Comparison of ENCODE assay signal across 20 cellular contexts in the genomic region with DNA sequence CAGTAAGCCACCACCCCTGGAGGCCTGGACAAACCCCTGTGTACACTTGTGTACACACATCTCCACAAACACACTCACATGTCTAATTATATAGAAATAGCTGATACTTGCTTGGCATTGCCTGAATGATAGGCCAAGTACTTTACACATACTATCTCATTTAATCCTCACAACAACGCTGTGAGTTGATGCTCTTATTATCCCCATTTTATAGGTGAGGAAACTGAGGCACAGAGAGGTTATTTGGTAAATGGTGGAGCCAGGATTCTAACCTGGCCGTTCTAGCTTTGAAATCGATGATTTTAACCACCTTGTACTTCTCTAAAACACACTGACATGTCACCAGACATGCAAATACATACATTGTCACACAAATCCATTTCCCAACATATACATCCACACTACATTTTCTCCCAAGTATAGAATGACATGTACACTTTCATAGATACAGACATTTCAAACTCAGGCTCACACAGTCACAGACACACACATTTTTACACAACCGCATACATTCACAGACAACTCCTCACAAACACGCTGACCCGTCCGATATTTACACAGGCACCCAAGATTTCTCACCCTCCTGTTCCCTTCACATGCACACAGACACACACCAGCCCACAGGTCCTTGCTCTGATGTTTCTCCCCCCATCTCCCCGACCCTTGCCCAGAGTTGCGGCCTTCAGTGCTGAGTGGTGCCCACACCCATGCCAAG. TPM values are rescaled to one million over a fixed set of nuclear protein-coding genes. Genes with fewer than 3 reads are reported as not detected.
DNase-seq lines count a peak whose midpoint lies in the region; ATAC-seq and TF ChIP-seq lines count a peak whose summit lies in the region.
"Had no signal": no experiment of that assay in that cellular context is flagged by ENCODE, and none has a peak within 500 bp of the region (broad histone marks: within the 10 kb centered on the region; RNA-seq: fewer than 3 reads in every experiment).

No MANE protein-coding gene starts in this region.

- H3K9me3 ChIP-seq in adrenal gland (replicated peaks in 1 of 3) = no peaks in the 10 kb centered on the region
- H3K9me3 ChIP-seq: A549, heart right ventricle, Peyer's patch, psoas muscle had no signal

- H3K27ac ChIP-seq in adrenal gland = peak overlapping the region; percentile 62 to 98 (median 94)
- H3K27ac ChIP-seq: C4-2B, heart right ventricle, Peyer's patch, psoas muscle had no signal

- intact Hi-C loops in adrenal gland (cut with DNase I) = no loop called here

- no peak overlapping the region for H3K27ac Mint-ChIP-seq in activated naive CD4-positive, alpha-beta T cell treated with anti-CD3 and anti-CD28 coated beads, Interleukin-2, amount 50 U/mL, for 24 hours
- peak overlapping the region in 4 of 6 donors; percentile 2 to 28 (median 20) for H3K27ac Mint-ChIP-seq in immature natural killer cell
- peak overlapping the region; percentile 10 for H3K27ac Mint-ChIP-seq in type B pancreatic cell
- H3K27ac Mint-ChIP-seq: endodermal cell; natural killer cell treated with Interleukin-12 subunit alpha and Interleukin-12 subunit beta and Interleukin-15 and Interleukin-18, amount 100 ng/mL, for 72 hours had no signal

- peak overlapping the region; percentile 1 for H3K4me3 Mint-ChIP-seq in activated naive CD4-positive, alpha-beta T cell treated with anti-CD3 and anti-CD28 coated beads, Interleukin-2, amount 50 U/mL, for 24 hours
- H3K4me3 Mint-ChIP-seq in immature natural killer cell (peak overlapping the region in 2 of 5 donors; percentile 36 to 41), type B pancreatic cell (peak overlapping the region; percentile 82)
- H3K4me3 Mint-ChIP-seq: endodermal cell; natural killer cell treated with Interleukin-12 subunit alpha and Interleukin-12 subunit beta and Interleukin-15 and Interleukin-18, amount 100 ng/mL, for 72 hours had no signal

- no peak for ATAC-seq in HG02840 (IDR thresholded peaks at IDR 0.05; ENCODE audit: low FRiP score, unreplicated experiment)
- ATAC-seq: A549; heart right ventricle; natural killer cell treated with Interleukin-12 subunit alpha and Interleukin-12 subunit beta and Interleukin-15 and Interleukin-18, amount 100 ng/mL, for 72 hours; psoas muscle had no signal

- H3K4me1 ChIP-seq in adrenal gland (replicated peaks in 1 of 2) = peaks cover 16 to 25% of the 10 kb centered on the region in 2 donors
- H3K4me1 ChIP-seq: psoas muscle had no signal

- H3K36me3 Mint-ChIP-seq in activated naive CD4-positive, alpha-beta T cell treated with anti-CD3 and anti-CD28 coated beads, Interleukin-2, amount 50 U/mL, for 24 hours = no peaks in the 10 kb centered on the region
- H3K36me3 Mint-ChIP-seq in immature natural killer cell (no peaks in the 10 kb centered on the region), type B pancreatic cell (no peaks in the 10 kb centered on the region)
- H3K36me3 Mint-ChIP-seq: natural killer cell treated with Interleukin-12 subunit alpha and Interleukin-12 subunit beta and Interleukin-15 and Interleukin-18, amount 100 ng/mL, for 72 hours had no signal

- H3K9me3 Mint-ChIP-seq in activated naive CD4-positive, alpha-beta T cell treated with anti-CD3 and anti-CD28 coated beads, Interleukin-2, amount 50 U/mL, for 24 hours = no peaks in the 10 kb centered on the region
- H3K9me3 Mint-ChIP-seq in immature natural killer cell (no peaks in the 10 kb centered on the region), type B pancreatic cell (no peaks in the 10 kb centered on the region)
- H3K9me3 Mint-ChIP-seq: endodermal cell; natural killer cell treated with Interleukin-12 subunit alpha and Interleukin-12 subunit beta and Interleukin-15 and Interleukin-18, amount 100 ng/mL, for 72 hours had no signal

- no peaks in the 10 kb centered on the region for H3K27me3 ChIP-seq in adrenal gland
- H3K27me3 ChIP-seq: heart right ventricle, Peyer's patch had no signal

- peaks cover 16% of the 10 kb centered on the region for H3K4me1 Mint-ChIP-seq in activated naive CD4-positive, alpha-beta T cell treated with anti-CD3 and anti-CD28 coated beads, Interleukin-2, amount 50 U/mL, for 24 hours
- H3K4me1 Mint-ChIP-seq in immature natural killer cell (peaks cover 7 to 9% of the 10 kb centered on the region in 2 donors), type B pancreatic cell (ENCODE audit: unreplicated experiment) (peaks cover 29% of the 10 kb centered on the region)

- TF ChIP-seq CTCF in adrenal gland (IDR thresholded peaks at IDR 0.05) (no peak), type B pancreatic cell (conservative IDR thresholded peaks at IDR 0.05) (no peak)

- DNase-seq in activated naive CD4-positive, alpha-beta T cell (lab: John Stamatoyannopoulos, UW) = no peak
- DNase-seq in adrenal gland = no peak
- no peak for DNase-seq in immature natural killer cell
- no peak for DNase-seq in type B pancreatic cell (ENCODE audit: extremely low spot score, unreplicated experiment)
- no peak for DNase-seq in amygdala (lab: John Stamatoyannopoulos, UW)
- DNase-seq in stimulated activated CD4-positive, alpha-beta T cell treated with anti-CD3 and anti-CD28 coated beads, Interleukin-2, amount 100 ng/mL, for 48 hours = no peak
- DNase-seq: activated CD4-positive, CD25-positive, alpha-beta regulatory T cell treated with anti-CD3 and anti-CD28 coated beads, Interleukin-2, amount 50 U/mL, for 72 hours; amniotic stem cell; endodermal cell; heart right ventricle; MM.1S; Peyer's patch; psoas muscle; T1000 had no signal

- 78 to 82% (median 81%) methylated on average over 9 of the region's 9 CpGs for WGBS in adrenal gland, 4 donors

- H3K27me3 Mint-ChIP-seq in activated naive CD4-positive, alpha-beta T cell treated with anti-CD3 and anti-CD28 coated beads, Interleukin-2, amount 50 U/mL, for 24 hours = no peaks in the 10 kb centered on the region
- H3K27me3 Mint-ChIP-seq in immature natural killer cell (ENCODE audit: low read depth in 3 of 3) (peaks cover 0 to 6% (median 2%) of the 10 kb centered on the region in 3 donors), type B pancreatic cell (peaks cover 2% of the 10 kb centered on the region)
- H3K27me3 Mint-ChIP-seq: natural killer cell treated with Interleukin-12 subunit alpha and Interleukin-12 subunit beta and Interleukin-15 and Interleukin-18, amount 100 ng/mL, for 72 hours had no signal

- peaks cover 0 to 4% of the 10 kb centered on the region in 2 donors for H3K36me3 ChIP-seq in adrenal gland (replicated peaks in 1 of 2)
- H3K36me3 ChIP-seq: heart right ventricle, Peyer's patch had no signal

- no peak for TF ChIP-seq POLR2A in adrenal gland (IDR thresholded peaks at IDR 0.05)

- H3K4me3 ChIP-seq in adrenal gland = peak overlapping the region in 1 of 4 donors; percentile 35
- H3K4me3 ChIP-seq: A549, heart right ventricle, lung, Peyer's patch, psoas muscle had no signal

RNA-seq across cellular contexts. Expression of gene ARHGEF19, which starts 3.2 kb away (rescaled TPM):
- total RNA-seq in adrenal gland (10 to 100 TPM; 11.4 to 46.2 (median 23.8) TPM), type B pancreatic cell (ENCODE audit: low replicate concordance) (20.2 and 29.5 TPM in 2 replicates)
- polyA plus RNA-seq in adrenal gland (10 to 100 TPM; 19.1 to 28.2 (median 19.1) TPM), immature natural killer cell (10 to 100 TPM in 2 of 3 donors, 1 to 10 TPM in 1; 6.1 to 14.3 (median 14.0) TPM)

RNA-seq across cellular contexts. Expression of gene CPLANE2, which starts 27.7 kb away (rescaled TPM):
- total RNA-seq in adrenal gland = 10 to 100 TPM; 10.5 to 21.3 (median 13.9) TPM
- polyA plus RNA-seq in adrenal gland = 1 to 10 TPM; 2.8 to 6.3 (median 3.0) TPM
- 1 to 10 TPM; 1.2 to 3.8 (median 1.8) TPM for polyA plus RNA-seq in immature natural killer cell
- 11.1 and 12.9 TPM in 2 replicates for total RNA-seq in type B pancreatic cell (ENCODE audit: low replicate concordance)

RNA-seq across cellular contexts. Expression of gene EPHA2, which starts 53.4 kb away (rescaled TPM):
- total RNA-seq in adrenal gland (10 to 100 TPM; 11.8 to 49.5 (median 19.2) TPM), type B pancreatic cell (ENCODE audit: low replicate concordance) (40.3 and 77.9 TPM in 2 replicates)
- polyA plus RNA-seq in adrenal gland (10 to 100 TPM in 2 of 3 donors, 1 to 10 TPM in 1; 2.7 to 15.3 (median 11.5) TPM), immature natural killer cell (not detected)
- total RNA-seq: natural killer cell treated with Interleukin-12 subunit alpha and Interleukin-12 subunit beta and Interleukin-15 and Interleukin-18, amount 100 ng/mL, for 72 hours had no signal
